Comparison of ENCODE assay signal across 26 cellular contexts in genomic region chrX:74523870-74524735, GRCh38.
"Had no signal": no experiment of that assay in that cellular context is flagged by ENCODE, and none has a peak within 500 bp of the region (broad histone marks: within the 10 kb centered on the region; RNA-seq: fewer than 3 reads in every experiment).

No MANE protein-coding gene starts in this region.

- H3K27me3 ChIP-seq: body of pancreas, sigmoid colon, stomach, thyroid gland, upper lobe of right lung had no signal

- H3K9me3 ChIP-seq: body of pancreas, lower lobe of right lung, sigmoid colon, stomach, thyroid gland, upper lobe of right lung had no signal

- FAIRE-seq: small intestine had no signal

- H3K4me1 ChIP-seq: body of pancreas, lower lobe of right lung, upper lobe of right lung had no signal

- DNase-seq: activated B cell treated with CpG ODN at 0.5 μM for 24 hours; activated CD4-positive, alpha-beta T cell treated with anti-CD3 and anti-CD28 coated beads for 36 hours; activated CD8-positive, alpha-beta memory T cell treated with anti-CD3 and anti-CD28 coated beads, Interleukin-2, amount 10 ng/mL, durations not matched to agents 7 days and 5 days; activated CD8-positive, alpha-beta T cell treated with anti-CD3 and anti-CD28 coated beads, Interleukin-2, amount 10 ng/mL, durations not matched to agents 7 days and 5 days; activated naive CD4-positive, alpha-beta T cell treated with Interleukin-2 at 50 U/mL for 16 hours; activated T-cell treated with anti-CD3 and anti-CD28 coated beads for 4 hours; activated T-cell treated with anti-CD3 and anti-CD28 coated beads, Interleukin-2, amount 50 U/mL, for 72 hours; anterior cingulate cortex; body of pancreas; dorsolateral prefrontal cortex; effector memory CD4-positive, alpha-beta T cell; head of caudate nucleus; hippocampal formation; kidney glomerular epithelial cell; lower lobe of right lung; mesendoderm; retina; sigmoid colon; small intestine; stimulated activated naive B cell treated with anti-CD40 and anti-IgM and Interleukin-4, amounts not matched to agents 10 μg/mL and 1 μg/mL and 100 μg/mL, for 72 hours; stomach; T-helper 1 cell; upper lobe of right lung had no signal

- ATAC-seq: activated CD4-positive, alpha-beta T cell treated with anti-CD3 and anti-CD28 coated beads for 36 hours; activated CD8-positive, alpha-beta memory T cell treated with anti-CD3 and anti-CD28 coated beads, Interleukin-2, amount 10 ng/mL, durations not matched to agents 7 days and 5 days; activated CD8-positive, alpha-beta T cell treated with anti-CD3 and anti-CD28 coated beads, Interleukin-2, amount 10 ng/mL, durations not matched to agents 7 days and 5 days; activated T-cell treated with anti-CD3 and anti-CD28 coated beads, Interleukin-2, amount 50 U/mL, for 72 hours; body of pancreas; lower lobe of right lung; natural killer cell treated with Interleukin-12 subunit alpha and Interleukin-12 subunit beta and Interleukin-15 and Interleukin-18, amount 100 ng/mL, for 72 hours; stimulated activated naive B cell treated with anti-CD40 and anti-IgM and Interleukin-4, amounts not matched to agents 10 μg/mL and 1 μg/mL and 100 μg/mL, for 72 hours; upper lobe of right lung had no signal

- H3K36me3 ChIP-seq: lower lobe of right lung, sigmoid colon, thyroid gland, upper lobe of right lung had no signal

- H3K27ac ChIP-seq: body of pancreas, coronary artery, dorsolateral prefrontal cortex, lower lobe of right lung, sigmoid colon, thyroid gland, upper lobe of right lung had no signal

- H3K4me3 ChIP-seq: body of pancreas, coronary artery, dorsolateral prefrontal cortex, lower lobe of right lung, sigmoid colon, stomach, thyroid gland, upper lobe of right lung had no signal
